Comparison of ENCODE assay signal across 16 cellular contexts in genomic region chr12:81639196-81639595, GRCh38.
"Had no signal": no experiment of that assay in that cellular context is flagged by ENCODE, and none has a peak within 500 bp of the region (broad histone marks: within the 10 kb centered on the region; RNA-seq: fewer than 3 reads in every experiment).

No MANE protein-coding gene starts in this region.

- H3K27me3 ChIP-seq: suprapubic skin had no signal

- DNase-seq: activated CD4-positive, alpha-beta T cell treated with anti-CD3 and anti-CD28 coated beads, Interleukin-2, amount 10 ng/mL, durations not matched to agents 24 days and 14 days; activated CD8-positive, alpha-beta memory T cell treated with anti-CD3 and anti-CD28 coated beads for 24 hours; activated T-cell treated with anti-CD3 and anti-CD28 coated beads for 4 hours; central memory CD4-positive, alpha-beta T cell; effector memory CD4-positive, alpha-beta T cell; glutamatergic neuron; immature natural killer cell; left colon; psoas muscle; stimulated activated CD4-positive, alpha-beta T cell treated with anti-CD3 and anti-CD28 coated beads, Interleukin-2, amount 100 ng/mL, for 48 hours; stimulated activated naive CD8-positive, alpha-beta T cell treated with anti-CD3 and anti-CD28 coated beads, Interleukin-15, Interleukin-2, amounts not matched to agents 100 U/mL and 50 U/mL, for 24 hours had no signal

- H3K27ac ChIP-seq: epithelial cell of prostate, psoas muscle, suprapubic skin had no signal

- H3K9me3 ChIP-seq: psoas muscle, suprapubic skin had no signal

- H3K4me3 ChIP-seq: psoas muscle, suprapubic skin had no signal

- H3K4me1 ChIP-seq: psoas muscle, suprapubic skin had no signal

- H3K36me3 ChIP-seq: suprapubic skin had no signal

- ATAC-seq: left colon; psoas muscle; sciatic nerve; SK-N-SH treated with all-trans-retinoic acid at 6 μM for 48 hours; stimulated activated naive CD8-positive, alpha-beta T cell treated with anti-CD3 and anti-CD28 coated beads, Interleukin-15, Interleukin-2, amounts not matched to agents 100 U/mL and 50 U/mL, for 24 hours; WTC11 had no signal
